ENCODE assay signal across 1 cellular context in genomic region chr12:68609955-68610434, GRCh38.
TF ChIP-seq lines count a peak whose summit lies in the region.

No MANE protein-coding gene starts in this region.

TF ChIP-seq in K562, 482 proteins besides CTCF, POLR2A, EP300 and RAD21 (continued from another document):
- TF ChIP-seq, protein P1, sequence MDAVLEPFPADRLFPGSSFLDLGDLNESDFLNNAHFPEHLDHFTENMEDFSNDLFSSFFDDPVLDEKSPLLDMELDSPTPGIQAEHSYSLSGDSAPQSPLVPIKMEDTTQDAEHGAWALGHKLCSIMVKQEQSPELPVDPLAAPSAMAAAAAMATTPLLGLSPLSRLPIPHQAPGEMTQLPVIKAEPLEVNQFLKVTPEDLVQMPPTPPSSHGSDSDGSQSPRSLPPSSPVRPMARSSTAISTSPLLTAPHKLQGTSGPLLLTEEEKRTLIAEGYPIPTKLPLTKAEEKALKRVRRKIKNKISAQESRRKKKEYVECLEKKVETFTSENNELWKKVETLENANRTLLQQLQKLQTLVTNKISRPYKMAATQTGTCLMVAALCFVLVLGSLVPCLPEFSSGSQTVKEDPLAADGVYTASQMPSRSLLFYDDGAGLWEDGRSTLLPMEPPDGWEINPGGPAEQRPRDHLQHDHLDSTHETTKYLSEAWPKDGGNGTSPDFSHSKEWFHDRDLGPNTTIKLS (IDR thresholded peaks at IDR 0.05; ENCODE audit: borderline replicate concordance, low read depth) = no peak; the same call in 1 of the 2 replicates
